ENCODE assay signal across 9 cellular contexts in genomic region chr1:215631489-215631888, GRCh38.
DNase-seq lines count a peak whose midpoint lies in the region; ATAC-seq and TF ChIP-seq lines count a peak whose summit lies in the region.
"Had no signal": no experiment of that assay in that cellular context is flagged by ENCODE, and none has a peak within 500 bp of the region (broad histone marks: within the 10 kb centered on the region; RNA-seq: fewer than 3 reads in every experiment).

No MANE protein-coding gene starts in this region.

- H3K4me3 ChIP-seq in fibroblast of mammary gland (ENCODE audit: control insufficient read depth, low read depth, low read length) = no peak overlapping the region

- in situ Hi-C loops in Caki2 (cut with HindIII; ENCODE audit: low pct_unique_long_range_greater_than_20kb, low sequenced_read_pairs) = no loop called here

- intact Hi-C loops in posterior vena cava (cut with DNase I) = no loop called here

- DNase-seq in Caki2 (ENCODE audit: low read depth) = peak; percentile 41
- DNase-seq in NCI-H1092 (lab: John Stamatoyannopoulos, UW) = peak; percentile 81
- peak; percentile 18 for DNase-seq in RPMI7951 (ENCODE audit: low read depth)
- DNase-seq in fibroblast of mammary gland (ENCODE audit: low read depth) = peak; percentile 48
- DNase-seq in AG08396 (ENCODE audit: low spot score) = no peak
- no peak for DNase-seq in activated CD8-positive, alpha-beta memory T cell treated with anti-CD3 and anti-CD28 coated beads for 24 hours
- no peak for DNase-seq in posterior vena cava (ENCODE audit: low spot score)
- DNase-seq: CD8-positive, alpha-beta memory T cell had no signal

- no peak for ATAC-seq in HG02970 (IDR thresholded peaks at IDR 0.05; ENCODE audit: low FRiP score, unreplicated experiment)

- no peak for TF ChIP-seq CTCF in fibroblast of mammary gland (conservative IDR thresholded peaks at IDR 0.05; ENCODE audit: control insufficient read depth, insufficient read depth, low read depth, low read length)

Comparison
In these comparisons a context has a peak if more than half of its experiments do, and no peak if none do; other contexts are left out.
1. DNase-seq: peak in Caki2 (single experiment), NCI-H1092 (single experiment), RPMI7951 (single experiment) and fibroblast of mammary gland (single experiment); none in AG08396 (single experiment), activated CD8-positive, alpha-beta memory T cell treated with anti-CD3 and anti-CD28 coated beads for 24 hours (single experiment) and posterior vena cava (single experiment).